Comparison of ENCODE assay signal across 34 cellular contexts in the genomic region with DNA sequence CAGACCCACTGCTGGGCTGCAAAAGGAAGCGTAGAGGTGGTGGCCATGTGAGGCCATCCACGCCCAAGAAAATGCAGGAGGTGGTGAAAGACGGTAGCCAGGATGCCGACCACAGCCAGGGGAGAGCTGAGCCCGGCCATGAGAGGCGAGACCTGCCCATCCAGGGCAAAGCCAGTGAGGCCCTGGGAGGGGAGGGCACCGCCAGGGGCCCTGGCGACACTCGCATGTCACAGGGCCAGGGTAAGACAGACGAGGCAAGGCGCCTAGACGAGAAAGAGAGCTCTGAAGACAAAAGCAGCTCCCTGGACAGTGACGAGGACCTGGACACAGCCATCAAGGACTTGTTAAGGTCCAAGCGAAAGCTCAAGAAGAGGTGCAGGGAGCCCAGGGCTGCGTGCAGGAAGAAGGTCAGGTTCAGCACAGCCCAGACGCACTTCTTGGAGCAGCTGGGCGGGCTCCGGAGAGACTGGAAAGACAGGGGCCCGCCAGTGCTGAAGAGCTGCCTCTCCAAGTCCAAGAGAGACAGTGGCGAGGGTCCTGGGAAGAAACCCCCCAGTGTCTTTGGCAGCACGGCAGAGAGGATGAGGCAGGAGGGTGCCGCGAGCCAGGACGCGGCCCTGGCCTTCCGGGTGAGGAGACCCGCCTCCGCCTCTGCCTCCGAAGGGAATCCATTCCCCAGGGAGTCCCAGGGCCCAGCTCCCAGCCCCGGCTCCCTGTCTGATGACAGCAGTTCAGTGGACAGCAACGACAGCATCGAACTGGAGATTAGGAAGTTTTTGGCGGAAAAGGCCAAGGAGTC. TPM values are rescaled to one million over a fixed set of nuclear protein-coding genes. Genes with fewer than 3 reads are reported as not detected.
"Had no signal": no experiment of that assay in that cellular context is flagged by ENCODE, and none has a peak within 500 bp of the region (broad histone marks: within the 10 kb centered on the region; RNA-seq: fewer than 3 reads in every experiment).

No MANE protein-coding gene starts in this region.

- ATAC-seq: activated CD4-positive, CD25-positive, alpha-beta regulatory T cell treated with anti-CD3 and anti-CD28 coated beads, Interleukin-2, amount 50 U/mL, for 24 hours; activated CD8-positive, alpha-beta T cell treated with anti-CD3 and anti-CD28 coated beads for 36 hours; effector memory CD8-positive, alpha-beta T cell; foreskin keratinocyte; gastrocnemius medialis; T-helper 17 cell had no signal

- H3K36me3 Mint-ChIP-seq: activated naive CD8-positive, alpha-beta T cell treated with anti-CD3 and anti-CD28 coated beads, Interleukin-2, amount 10 ng/mL, durations not matched to agents 7 days and 5 days had no signal

- H3K9me3 Mint-ChIP-seq: activated B cell treated with CpG ODN at 0.5 μM for 24 hours; activated CD8-positive, alpha-beta T cell treated with anti-CD3 and anti-CD28 coated beads for 36 hours; activated naive CD8-positive, alpha-beta T cell treated with anti-CD3 and anti-CD28 coated beads, Interleukin-2, amount 10 ng/mL, durations not matched to agents 7 days and 5 days; activated T-helper 1 cell treated with anti-CD3 and anti-CD28 coated beads, Interleukin-12 subunit alpha, Interleukin-12 subunit beta, Interleukin-2, Interleukin-4 antibody, amounts not matched to agents 30 ng/mL and 10 ng/mL and 1 ng/mL, durations not matched to agents 14 hours and 24 hours and 36 hours; activated T-helper 2 cell treated with anti-CD3 and anti-CD28 coated beads, Interferon-gamma antibody, Interleukin-2, Interleukin-4, amounts not matched to agents 10 μg/mL and 5 μg/mL and 100 μg/mL, durations not matched to agents 14 hours and 24 hours and 36 hours; central memory CD8-positive, alpha-beta T cell; effector memory CD8-positive, alpha-beta T cell; T-helper 2 cell treated with Interferon-gamma antibody and Interleukin-4, amounts not matched to agents 5 μg/mL and 100 μg/mL, for 36 hours had no signal

- H3K27ac ChIP-seq: brain microvascular endothelial cell, esophagus muscularis mucosa, foreskin keratinocyte, gastrocnemius medialis, WERI-Rb-1 had no signal

- FAIRE-seq: astrocyte, bronchial epithelial cell, colon had no signal

- H3K4me3 Mint-ChIP-seq: activated B cell treated with CpG ODN at 0.5 μM for 24 hours; activated CD8-positive, alpha-beta T cell treated with anti-CD3 and anti-CD28 coated beads for 36 hours; activated naive CD8-positive, alpha-beta T cell treated with anti-CD3 and anti-CD28 coated beads, Interleukin-2, amount 10 ng/mL, durations not matched to agents 7 days and 5 days; activated T-helper 1 cell treated with anti-CD3 and anti-CD28 coated beads, Interleukin-12 subunit alpha, Interleukin-12 subunit beta, Interleukin-2, Interleukin-4 antibody, amounts not matched to agents 30 ng/mL and 10 ng/mL and 1 ng/mL, durations not matched to agents 14 hours and 24 hours and 36 hours; central memory CD8-positive, alpha-beta T cell; effector memory CD8-positive, alpha-beta T cell; T-helper 17 cell; T-helper 2 cell treated with Interferon-gamma antibody and Interleukin-4, amounts not matched to agents 5 μg/mL and 100 μg/mL, for 36 hours had no signal

- H3K4me3 ChIP-seq: esophagus muscularis mucosa, gastrocnemius medialis had no signal

- H3K4me1 Mint-ChIP-seq: activated naive CD8-positive, alpha-beta T cell treated with anti-CD3 and anti-CD28 coated beads, Interleukin-2, amount 10 ng/mL, durations not matched to agents 7 days and 5 days; central memory CD8-positive, alpha-beta T cell; T-helper 17 cell had no signal

- H3K9me3 ChIP-seq: esophagus muscularis mucosa, gastrocnemius medialis had no signal

- H3K27ac Mint-ChIP-seq: activated B cell treated with CpG ODN at 0.5 μM for 24 hours; activated CD8-positive, alpha-beta T cell treated with anti-CD3 and anti-CD28 coated beads for 36 hours; activated naive CD8-positive, alpha-beta T cell treated with anti-CD3 and anti-CD28 coated beads, Interleukin-2, amount 10 ng/mL, durations not matched to agents 7 days and 5 days; activated T-helper 1 cell treated with anti-CD3 and anti-CD28 coated beads, Interleukin-12 subunit alpha, Interleukin-12 subunit beta, Interleukin-2, Interleukin-4 antibody, amounts not matched to agents 30 ng/mL and 10 ng/mL and 1 ng/mL, durations not matched to agents 14 hours and 24 hours and 36 hours; activated T-helper 2 cell treated with anti-CD3 and anti-CD28 coated beads, Interferon-gamma antibody, Interleukin-2, Interleukin-4, amounts not matched to agents 10 μg/mL and 5 μg/mL and 100 μg/mL, durations not matched to agents 14 hours and 24 hours and 36 hours; effector memory CD8-positive, alpha-beta T cell; T-helper 17 cell; T-helper 2 cell treated with Interferon-gamma antibody and Interleukin-4, amounts not matched to agents 5 μg/mL and 100 μg/mL, for 36 hours had no signal

- H3K4me1 ChIP-seq: foreskin keratinocyte, gastrocnemius medialis had no signal

- DNase-seq: activated B cell treated with CpG ODN at 0.5 μM for 24 hours; activated CD4-positive, alpha-beta T cell treated with anti-CD3 and anti-CD28 coated beads for 48 hours; activated CD4-positive, alpha-beta T cell treated with anti-CD3 and anti-CD28 coated beads, Interleukin-2, amount 50 U/mL, for 1 hour; activated CD4-positive, alpha-beta T cell treated with anti-CD3 and anti-CD28 coated beads, Interleukin-2, amount 50 U/mL, for 48 hours; activated CD8-positive, alpha-beta memory T cell treated with anti-CD3 and anti-CD28 coated beads for 24 hours; activated CD8-positive, alpha-beta T cell treated with anti-CD3 and anti-CD28 coated beads for 36 hours; activated effector memory CD4-positive, alpha-beta T cell treated with anti-CD3 and anti-CD28 coated beads, Interleukin-2, amount 50 U/mL, for 16 hours; activated naive CD4-positive, alpha-beta T cell treated with anti-CD3 and anti-CD28 coated beads, Interleukin-2, amount 50 U/mL, for 16 hours; activated naive CD8-positive, alpha-beta T cell treated with anti-CD3 and anti-CD28 coated beads, Interleukin-2, amount 10 ng/mL, durations not matched to agents 7 days and 5 days; activated T-cell treated with anti-CD3 and anti-CD28 coated beads, Interleukin-2, amount 50 U/mL, for 1 hour; activated T-cell treated with anti-CD3 and anti-CD28 coated beads, Interleukin-2, amount 50 U/mL, for 48 hours; brain microvascular endothelial cell; cortex of kidney; dermis blood vessel endothelial cell; effector CD4-positive, alpha-beta T cell; effector memory CD8-positive, alpha-beta T cell; erythroblast; foreskin keratinocyte; gastrocnemius medialis; T-helper 1 cell; T-helper 17 cell; T1000; WERI-Rb-1 had no signal

- H3K27me3 ChIP-seq: brain microvascular endothelial cell, esophagus muscularis mucosa, foreskin keratinocyte, gastrocnemius medialis had no signal

- H3K36me3 ChIP-seq: brain microvascular endothelial cell had no signal

RNA-seq across cellular contexts. Expression of a gene that starts 34.8 kb away (rescaled TPM):
- total RNA-seq: activated B cell treated with CpG ODN at 0.5 μM for 24 hours; activated CD8-positive, alpha-beta T cell treated with anti-CD3 and anti-CD28 coated beads for 36 hours; activated naive CD8-positive, alpha-beta T cell treated with anti-CD3 and anti-CD28 coated beads, Interleukin-2, amount 10 ng/mL, durations not matched to agents 7 days and 5 days; activated T-helper 1 cell treated with anti-CD3 and anti-CD28 coated beads, Interleukin-12 subunit alpha, Interleukin-12 subunit beta, Interleukin-2, Interleukin-4 antibody, amounts not matched to agents 30 ng/mL and 10 ng/mL and 1 ng/mL, durations not matched to agents 14 hours and 24 hours and 36 hours; activated T-helper 2 cell treated with anti-CD3 and anti-CD28 coated beads, Interferon-gamma antibody, Interleukin-2, Interleukin-4, amounts not matched to agents 10 μg/mL and 5 μg/mL and 100 μg/mL, durations not matched to agents 14 hours and 24 hours and 36 hours; astrocyte; bronchial epithelial cell; cardiac septum; cerebellum; dermis blood vessel endothelial cell; esophagus muscularis mucosa; foreskin keratinocyte; gastrocnemius medialis; T-helper 17 cell had no signal
- polyA plus RNA-seq: foreskin keratinocyte had no signal

RNA-seq across cellular contexts. Expression of a gene that starts 59.5 kb away (rescaled TPM):
- total RNA-seq: activated B cell treated with CpG ODN at 0.5 μM for 24 hours; activated CD8-positive, alpha-beta T cell treated with anti-CD3 and anti-CD28 coated beads for 36 hours; activated naive CD8-positive, alpha-beta T cell treated with anti-CD3 and anti-CD28 coated beads, Interleukin-2, amount 10 ng/mL, durations not matched to agents 7 days and 5 days; activated T-helper 1 cell treated with anti-CD3 and anti-CD28 coated beads, Interleukin-12 subunit alpha, Interleukin-12 subunit beta, Interleukin-2, Interleukin-4 antibody, amounts not matched to agents 30 ng/mL and 10 ng/mL and 1 ng/mL, durations not matched to agents 14 hours and 24 hours and 36 hours; activated T-helper 2 cell treated with anti-CD3 and anti-CD28 coated beads, Interferon-gamma antibody, Interleukin-2, Interleukin-4, amounts not matched to agents 10 μg/mL and 5 μg/mL and 100 μg/mL, durations not matched to agents 14 hours and 24 hours and 36 hours; astrocyte; bronchial epithelial cell; cardiac septum; cerebellum; dermis blood vessel endothelial cell; esophagus muscularis mucosa; foreskin keratinocyte; gastrocnemius medialis; T-helper 17 cell had no signal
- polyA plus RNA-seq: foreskin keratinocyte had no signal
